ENCODE assay signal across 9 cellular contexts in the genomic region with DNA sequence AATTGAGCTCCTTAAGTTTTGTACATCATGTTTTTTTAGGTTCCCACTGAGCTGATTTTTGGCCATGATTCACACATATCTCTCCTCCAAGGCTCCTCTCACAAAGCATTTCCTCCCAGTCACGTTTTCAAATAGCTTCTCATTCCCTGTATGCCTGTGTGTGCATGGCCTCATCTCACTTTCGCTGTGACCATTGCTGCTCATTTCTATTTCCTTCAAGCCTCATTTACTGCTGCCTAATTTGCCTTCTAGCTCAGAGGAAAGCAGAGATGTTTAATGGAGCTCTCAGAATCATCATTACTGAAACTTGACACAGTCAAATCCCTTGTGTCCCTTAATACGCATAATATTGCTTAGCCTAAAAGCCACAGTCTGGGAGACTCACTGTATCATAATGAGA.
DNase-seq lines count a peak whose midpoint lies in the region; ATAC-seq, FAIRE-seq and TF ChIP-seq lines count a peak whose summit lies in the region.
"Had no signal": no experiment of that assay in that cellular context is flagged by ENCODE, and none has a peak within 500 bp of the region (broad histone marks: within the 10 kb centered on the region; RNA-seq: fewer than 3 reads in every experiment).

No MANE protein-coding gene starts in this region.

- CTCF ChIA-PET in CD4-positive, alpha-beta memory T cell (lab: Charles Lee; ENCODE audit: partially characterized antibody): interaction anchor here (1.0 to 1.9 kb wide), 4 partner anchors 9 to 36 kb away, joined by 3 to 11 read pairs (median 8); no protein-coding TSS in a partner anchor

- no peaks in the 10 kb centered on the region for H3K36me3 ChIP-seq in CD4-positive, alpha-beta memory T cell (ENCODE audit: insufficient read depth, low read length)
- H3K36me3 ChIP-seq in body of pancreas (replicated peaks in 1 of 2; ENCODE audit: insufficient read depth in 1 of 2, low read depth in 2 of 2) (no peaks in the 10 kb centered on the region), kidney (ENCODE audit: control insufficient read depth in 1 of 2, insufficient read depth in 2 of 2, low read length in 2 of 2) (no peaks in the 10 kb centered on the region)

- H3K4me3 ChIP-seq in CD4-positive, alpha-beta memory T cell (ENCODE audit: low read length in 2 of 2): no peak overlapping the region
- H3K4me3 ChIP-seq in body of pancreas: no peak overlapping the region
- H3K4me3 ChIP-seq in kidney (ENCODE audit: low read length in 2 of 2): no peak overlapping the region
- H3K4me3 ChIP-seq in coronary artery: no peak overlapping the region

- no peaks in the 10 kb centered on the region for H3K27me3 ChIP-seq in CD4-positive, alpha-beta memory T cell (ENCODE audit: insufficient read depth, low read length)
- no peaks in the 10 kb centered on the region for H3K27me3 ChIP-seq in body of pancreas

- no peak for TF ChIP-seq POLR2A in body of pancreas (IDR thresholded peaks at IDR 0.05)

- H3K9me3 ChIP-seq in CD4-positive, alpha-beta memory T cell (ENCODE audit: control insufficient read depth in 1 of 2, low read length in 2 of 2): no peaks in the 10 kb centered on the region
- H3K9me3 ChIP-seq in body of pancreas (no peaks in the 10 kb centered on the region), kidney (ENCODE audit: control insufficient read depth in 1 of 2, low read length in 2 of 2) (no peaks in the 10 kb centered on the region)

- TF ChIP-seq CTCF in body of pancreas (IDR thresholded peaks at IDR 0.05): no peak
- no peak for TF ChIP-seq CTCF in kidney (IDR thresholded peaks at IDR 0.05; ENCODE audit: borderline replicate concordance, extremely low read depth, insufficient read depth)
- TF ChIP-seq CTCF in coronary artery (IDR thresholded peaks at IDR 0.05): no peak

- ATAC-seq in GM19043 (IDR thresholded peaks at IDR 0.05; ENCODE audit: low read depth, unreplicated experiment) (peak; percentile 65), HG03064 (IDR thresholded peaks at IDR 0.05; ENCODE audit: low read depth, unreplicated experiment) (peak; percentile 44), body of pancreas (peak; percentile 30)

- H3K27me3 Mint-ChIP-seq in CD4-positive, alpha-beta memory T cell: no peaks in the 10 kb centered on the region

- peak overlapping the region in 4 of 8 donors; percentile 13 to 73 (median 52) for H3K4me3 Mint-ChIP-seq in CD4-positive, alpha-beta memory T cell

- DNase-seq in CD4-positive, alpha-beta memory T cell: no peak
- DNase-seq in body of pancreas (peak in 1 of 4 donors; percentile 16), RCC 7860 (ENCODE audit: low spot score) (no peak), kidney (no peak), inferior parietal cortex (ENCODE audit: extremely low spot score) (no peak), coronary artery (ENCODE audit: low spot score) (no peak)

- H3K4me1 Mint-ChIP-seq in CD4-positive, alpha-beta memory T cell: peaks cover 47 to 72% (median 58%) of the 10 kb centered on the region in 4 donors

- no peaks in the 10 kb centered on the region for H3K9me3 Mint-ChIP-seq in CD4-positive, alpha-beta memory T cell

- intact Hi-C loops in CD4-positive, alpha-beta memory T cell (cut with micrococcal nuclease): loop anchor here (5.0 kb wide), 1 partner anchor 36 kb away; no protein-coding TSS in a partner anchor
- intact Hi-C loops in body of pancreas (cut with DNase I) (no loop called here), kidney (cut with DNase I) (no loop called here)

- FAIRE-seq in RCC 7860 (lab: Jason Lieb, UNC) (no peak), kidney (lab: Jason Lieb, UNC) (no peak)

- H3K4me1 ChIP-seq in CD4-positive, alpha-beta memory T cell (ENCODE audit: insufficient read depth, low read length): peaks cover 46% of the 10 kb centered on the region
- H3K4me1 ChIP-seq in body of pancreas (no peaks in the 10 kb centered on the region), kidney (ENCODE audit: control insufficient read depth in 1 of 2, insufficient read depth in 1 of 2, low read depth in 1 of 2, low read length in 2 of 2) (peaks cover 0 to 7% of the 10 kb centered on the region in 2 donors)

- no peak overlapping the region for H3K9ac ChIP-seq in kidney (ENCODE audit: low read length in 2 of 2)

- WGBS in body of pancreas, 2 donors: 61 to 64% methylated on average over 3 of the region's 3 CpGs

- peak overlapping the region; percentile 4 to 93 (median 81) for H3K27ac Mint-ChIP-seq in CD4-positive, alpha-beta memory T cell

- POLR2A ChIA-PET in CD4-positive, alpha-beta memory T cell (lab: Charles Lee; ENCODE audit: partially characterized antibody): interaction anchor here (0.7 to 13.0 kb wide), 6 partner anchors 9 to 279 kb away, joined by 3 to 169 read pairs (median 5); partner anchors contain the start of gene PTGER4

- H3K36me3 Mint-ChIP-seq in CD4-positive, alpha-beta memory T cell: no peaks in the 10 kb centered on the region

- H3K27ac ChIP-seq in CD4-positive, alpha-beta memory T cell (ENCODE audit: low read depth, low read length): peak overlapping the region; percentile 16
- H3K27ac ChIP-seq in body of pancreas (no peak overlapping the region), kidney (ENCODE audit: low read depth in 2 of 2, low read length in 2 of 2) (no peak overlapping the region), coronary artery (no peak overlapping the region)
- H3K27ac ChIP-seq: VCaP had no signal
